In genomic region chr19:4064073-4064550, GRCh38 we compare ENCODE assay signal across 8 cellular contexts. TPM values are rescaled to one million over a fixed set of nuclear protein-coding genes. Genes with fewer than 3 reads are reported as not detected.
DNase-seq lines count a peak whose midpoint lies in the region; ATAC-seq and TF ChIP-seq lines count a peak whose summit lies in the region.

No MANE protein-coding gene starts in this region.

- peaks cover 34% of the 10 kb centered on the region for H3K79me1 ChIP-seq in neuronal stem cell (ENCODE audit: low read depth, low read length)

- DNase-seq in EL = peak; percentile 40
- DNase-seq in Peyer's patch = peak in 1 of 3 donors; percentile 66
- no peak for DNase-seq in epithelial cell of esophagus (ENCODE audit: low read depth)
- DNase-seq in neuronal stem cell (ENCODE audit: low spot score) = no peak
- no peak for DNase-seq in NCI-H1930 (lab: John Stamatoyannopoulos, UW)
- DNase-seq in posterior vena cava (ENCODE audit: low spot score) = no peak

- no peak overlapping the region for H2AFZ ChIP-seq in neuronal stem cell (ENCODE audit: low read length)

- no peak overlapping the region for H2BK120ac ChIP-seq in neuronal stem cell (ENCODE audit: low read depth, low read length)

- H4K8ac ChIP-seq in neuronal stem cell (ENCODE audit: low read depth, low read length) = no peak overlapping the region

- no peak overlapping the region for H2BK15ac ChIP-seq in neuronal stem cell (ENCODE audit: low read length)

- H2BK5ac ChIP-seq in neuronal stem cell (ENCODE audit: low read length) = no peak overlapping the region

- H2AK5ac ChIP-seq in neuronal stem cell (ENCODE audit: low read depth, low read length) = peak overlapping the region; percentile 84

- H3K27me3 ChIP-seq in Peyer's patch = no peaks in the 10 kb centered on the region
- H3K27me3 ChIP-seq in neuronal stem cell (ENCODE audit: control insufficient read depth in 3 of 3, insufficient read depth in 3 of 3, low read depth in 1 of 3, low read length in 3 of 3) = peaks cover 4 to 18% (median 18%) of the 10 kb centered on the region in 3 experiments

- H3K4ac ChIP-seq in neuronal stem cell (ENCODE audit: low read length) = peak overlapping the region; percentile 76

- ATAC-seq in HG03457 (IDR thresholded peaks at IDR 0.05; ENCODE audit: unreplicated experiment) = no peak
- ATAC-seq in GM21786 (IDR thresholded peaks at IDR 0.05; ENCODE audit: unreplicated experiment) = no peak

- no peak overlapping the region for H4K91ac ChIP-seq in neuronal stem cell (ENCODE audit: low read depth, low read length, poor library complexity)

- H3K4me3 ChIP-seq in Peyer's patch = peak overlapping the region; percentile 85 to 100 (median 96)
- H3K4me3 ChIP-seq in epithelial cell of esophagus (ENCODE audit: low read length) = peak overlapping the region; percentile 73
- peak overlapping the region; percentile 65 to 88 for H3K4me3 ChIP-seq in neuronal stem cell (ENCODE audit: low read length in 2 of 2)

- no peak overlapping the region for H2BK12ac ChIP-seq in neuronal stem cell (ENCODE audit: low read length)

- H3K27ac ChIP-seq in Peyer's patch (peak overlapping the region; percentile 96 to 100 (median 98)), neuronal stem cell (replicated peaks; ENCODE audit: low read length) (no peak overlapping the region)

- peak overlapping the region; percentile 94 for H3K18ac ChIP-seq in neuronal stem cell (ENCODE audit: low read length)

- peak overlapping the region; percentile 99 for H3K14ac ChIP-seq in neuronal stem cell (ENCODE audit: low read length)

- H3K9ac ChIP-seq in neuronal stem cell (ENCODE audit: low read depth, low read length, poor library complexity) = peak overlapping the region; percentile 91

- H3K9me3 ChIP-seq in Peyer's patch (no peaks in the 10 kb centered on the region), neuronal stem cell (replicated peaks in 1 of 2; ENCODE audit: control insufficient read depth in 2 of 2, insufficient read depth in 1 of 2, low read depth in 1 of 2, low read length in 2 of 2) (peaks cover 0 to under 1% of the 10 kb centered on the region in 2 donors)

- TF ChIP-seq POLR2A in Peyer's patch (IDR thresholded peaks at IDR 0.05) = no peak

- H3K36me3 ChIP-seq in Peyer's patch (peaks cover 0 to 4% (median 0%) of the 10 kb centered on the region in 3 donors), neuronal stem cell (replicated peaks in 1 of 2; ENCODE audit: control insufficient read depth in 2 of 2, insufficient read depth in 2 of 2, low read length in 2 of 2) (peaks cover 2 to 6% of the 10 kb centered on the region in 2 donors)

- no CpG with 5 or more reads among the region's 32 CpGs for WGBS in neuronal stem cell (ENCODE audit: extremely low coverage in 2 of 2, insufficient read length in 2 of 2, insufficient replicate concordance in 1 of 2), 2 donors

- H3K4me1 ChIP-seq in Peyer's patch = peaks cover 5 to 63% (median 44%) of the 10 kb centered on the region in 4 donors
- H3K4me1 ChIP-seq in neuronal stem cell (ENCODE audit: control insufficient read depth in 2 of 2, insufficient read depth in 1 of 2, low read depth in 1 of 2, low read length in 2 of 2) = peaks cover 7% of the 10 kb centered on the region in 2 donors

- H3K23ac ChIP-seq in neuronal stem cell (ENCODE audit: low read depth, low read length, poor library complexity) = peak overlapping the region; percentile 91

- intact Hi-C loops in posterior vena cava (cut with DNase I) = no loop called here

- H3K4me2 ChIP-seq in neuronal stem cell (ENCODE audit: insufficient read depth, low read length, poor library complexity, severe bottlenecking) = peak overlapping the region; percentile 91

- TF ChIP-seq CTCF in Peyer's patch (IDR thresholded peaks at IDR 0.05) (peak in 1 of 6 experiments; percentile 0), epithelial cell of esophagus (IDR thresholded peaks at IDR 0.05; ENCODE audit: insufficient read depth, low read depth, low read length, missing control alignments) (no peak)

RNA-seq across cellular contexts. Expression of gene ZBTB7A, which starts 2.6 kb away (rescaled TPM):
- total RNA-seq in Peyer's patch = 100 to 1,000 TPM in 2 of 4 donors, 10 to 100 TPM in 2; 74.3 to 149 (median 96.1) TPM
- polyA plus RNA-seq in neuronal stem cell (2013, experiment 1 of 2) = 9.3 TPM
- polyA plus RNA-seq in neuronal stem cell (2013, experiment 2 of 2) = 10.2 TPM
- total RNA-seq in posterior vena cava = 10 to 100 TPM; 41.8 to 50.6 TPM

RNA-seq across cellular contexts. Expression of gene PIAS4, which starts 56.6 kb away (rescaled TPM):
- total RNA-seq in Peyer's patch (10 to 100 TPM; 15.9 to 47.9 (median 24.2) TPM), posterior vena cava (10 to 100 TPM; 14.4 to 16.1 TPM)
- 64.0 TPM for polyA plus RNA-seq in neuronal stem cell (2013, experiment 1 of 2)
- 61.2 TPM for polyA plus RNA-seq in neuronal stem cell (2013, experiment 2 of 2)

RNA-seq across cellular contexts. Expression of gene MAP2K2, which starts 59.8 kb away (rescaled TPM):
- total RNA-seq in Peyer's patch (100 to 1,000 TPM; 168 to 283 (median 220) TPM), posterior vena cava (10 to 100 TPM; 82.8 to 88.4 TPM)
- 165 TPM for polyA plus RNA-seq in neuronal stem cell (2013, experiment 1 of 2)
- 164 TPM for polyA plus RNA-seq in neuronal stem cell (2013, experiment 2 of 2)
